Comparison of ENCODE assay signal across 17 cellular contexts in the genomic region with DNA sequence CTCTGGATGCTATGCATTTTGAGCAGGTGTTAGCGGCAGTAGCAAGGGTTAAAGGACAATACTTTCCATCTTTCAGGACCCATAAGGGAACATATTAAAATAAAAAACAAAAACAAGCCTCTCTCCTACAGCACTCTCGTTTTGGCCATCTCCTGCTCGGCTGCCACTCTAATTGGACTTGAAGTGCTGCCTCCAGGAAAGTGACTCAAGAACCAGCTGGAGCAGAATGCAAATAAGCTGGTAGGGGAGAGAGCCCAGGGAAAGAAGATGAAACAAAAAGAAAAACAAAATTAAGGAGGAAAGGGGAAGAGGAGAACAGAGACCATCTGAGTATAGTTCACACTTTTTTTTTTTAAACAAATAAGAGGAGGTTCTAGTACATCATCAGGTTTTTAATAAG.
DNase-seq lines count a peak whose midpoint lies in the region; ATAC-seq lines count a peak whose summit lies in the region.
"Had no signal": no experiment of that assay in that cellular context is flagged by ENCODE, and none has a peak within 500 bp of the region (broad histone marks: within the 10 kb centered on the region; RNA-seq: fewer than 3 reads in every experiment).

No MANE protein-coding gene starts in this region.

- H3K4me1 ChIP-seq in mesendoderm (ENCODE audit: control insufficient read depth, low read depth, low read length), result peaks cover 4% of the 10 kb centered on the region
- H3K4me1 ChIP-seq in aorta (ENCODE audit: control insufficient read depth in 1 of 2, insufficient read depth in 2 of 2, low read length in 2 of 2), result no peaks in the 10 kb centered on the region

- no peak overlapping the region for H3K18ac ChIP-seq in mesendoderm (ENCODE audit: low read length)

- no peaks in the 10 kb centered on the region for H3K79me1 ChIP-seq in mesendoderm (ENCODE audit: low read length)

- H3K79me2 ChIP-seq in mesendoderm (ENCODE audit: control insufficient read depth, insufficient read depth, low read length), result no peaks in the 10 kb centered on the region

- no CpG with 5 or more reads among the region's 3 CpGs for WGBS in mesendoderm (ENCODE audit: extremely low coverage, insufficient coverage, low lambda C conversion rate)
- WGBS in aorta, 2 donors, result 66 to 67% methylated on average over 3 of the region's 3 CpGs

- DNase-seq in DMS79 treated with DMSO at 0.1 percent for 48 hours (lab: John Stamatoyannopoulos, UW) (peak; percentile 86), NCI-H128 (lab: John Stamatoyannopoulos, UW; ENCODE audit: unreplicated experiment) (peak; percentile 7), dermis blood vessel endothelial cell (peak; percentile 48), mesendoderm (peak; percentile 16), aorta (no peak), NK-92 (lab: John Stamatoyannopoulos, UW; ENCODE audit: unreplicated experiment) (no peak)
- DNase-seq in stimulated activated naive CD4-positive, alpha-beta T cell treated with Interleukin-2 at 50 U/mL for 16 hours (lab: John Stamatoyannopoulos, UW), result no peak
- no peak for DNase-seq in activated effector memory CD4-positive, alpha-beta T cell treated with anti-CD3 and anti-CD28 coated beads, Interleukin-2, amount 50 U/mL, for 16 hours
- DNase-seq: activated B cell treated with CpG ODN at 0.5 μM for 24 hours; cortex of kidney; kidney; MM.1S; mucosa of descending colon; NCI-H524 treated with DMSO at 0.1 percent for 48 hours; stimulated activated CD4-positive, alpha-beta T cell treated with anti-CD3 and anti-CD28 coated beads, Interleukin-2, amount 100 ng/mL, for 48 hours; T-cell had no signal

- no peak overlapping the region for H2BK120ac ChIP-seq in mesendoderm (ENCODE audit: low read depth, low read length)

- H3K27me3 ChIP-seq in mesendoderm (ENCODE audit: insufficient read depth, low read length, poor library complexity), result no peaks in the 10 kb centered on the region
- no peaks in the 10 kb centered on the region for H3K27me3 ChIP-seq in aorta (ENCODE audit: control insufficient read depth in 1 of 2, insufficient read depth in 2 of 2, low read length in 1 of 2)
- H3K27me3 ChIP-seq: neutrophil had no signal

- H3K4ac ChIP-seq in mesendoderm (ENCODE audit: low read depth, low read length), result no peak overlapping the region

- no peak overlapping the region for H4K5ac ChIP-seq in mesendoderm (ENCODE audit: low read length)

- no peak overlapping the region for H3K56ac ChIP-seq in mesendoderm (ENCODE audit: low read length)

- H4K8ac ChIP-seq in mesendoderm (ENCODE audit: low read depth, low read length), result no peak overlapping the region

- H3K4me3 ChIP-seq in mesendoderm (ENCODE audit: low read length) (no peak overlapping the region), aorta (ENCODE audit: low read length in 2 of 2) (no peak overlapping the region)
- H3K4me3 ChIP-seq: mucosa of descending colon had no signal

- no peaks in the 10 kb centered on the region for H3K9me3 ChIP-seq in aorta (ENCODE audit: control insufficient read depth, low read length)
- H3K9me3 ChIP-seq: mucosa of descending colon, neutrophil had no signal

- ATAC-seq in aorta (ENCODE audit: low FRiP score), result no peak
- ATAC-seq: T-cell had no signal

- H3K23ac ChIP-seq in mesendoderm (ENCODE audit: low read length), result no peak overlapping the region

- H3K36me3 ChIP-seq in mesendoderm (ENCODE audit: control insufficient read depth, insufficient read depth, low read length), result no peaks in the 10 kb centered on the region
- H3K36me3 ChIP-seq in aorta (ENCODE audit: control insufficient read depth in 1 of 2, insufficient read depth in 2 of 2, low read length in 1 of 2), result peaks cover 0 to 2% of the 10 kb centered on the region in 2 donors

- no peak overlapping the region for H3K4me2 ChIP-seq in mesendoderm (ENCODE audit: low read length)

- H2BK5ac ChIP-seq in mesendoderm (ENCODE audit: low read length), result no peak overlapping the region

- no peak overlapping the region for H2AK5ac ChIP-seq in mesendoderm (ENCODE audit: low read length)

- no peak overlapping the region for H2BK15ac ChIP-seq in mesendoderm (replicated peaks; ENCODE audit: low read depth)

- intact Hi-C loops in aorta (cut with DNase I), result no loop called here

- no peak overlapping the region for H3K9ac ChIP-seq in mesendoderm (ENCODE audit: low read length)

- H3K27ac ChIP-seq in mesendoderm (ENCODE audit: low read depth, low read length) (no peak overlapping the region), aorta (ENCODE audit: low read depth in 1 of 2, low read length in 2 of 2) (no peak overlapping the region)
- H3K27ac ChIP-seq: neutrophil had no signal

Comparison
In these comparisons a context has a peak if more than half of its experiments do, and no peak if none do; other contexts are left out.
1. DNase-seq: peak in DMS79 treated with DMSO at 0.1 percent for 48 hours (single experiment), NCI-H128 (single experiment), dermis blood vessel endothelial cell (single experiment) and mesendoderm (single experiment); none in aorta (0 of 2), stimulated activated naive CD4-positive, alpha-beta T cell treated with Interleukin-2 at 50 U/mL for 16 hours (single experiment), NK-92 (single experiment) and activated effector memory CD4-positive, alpha-beta T cell treated with anti-CD3 and anti-CD28 coated beads, Interleukin-2, amount 50 U/mL, for 16 hours (single experiment).